Comparison of ENCODE assay signal across 11 cellular contexts in the genomic region with DNA sequence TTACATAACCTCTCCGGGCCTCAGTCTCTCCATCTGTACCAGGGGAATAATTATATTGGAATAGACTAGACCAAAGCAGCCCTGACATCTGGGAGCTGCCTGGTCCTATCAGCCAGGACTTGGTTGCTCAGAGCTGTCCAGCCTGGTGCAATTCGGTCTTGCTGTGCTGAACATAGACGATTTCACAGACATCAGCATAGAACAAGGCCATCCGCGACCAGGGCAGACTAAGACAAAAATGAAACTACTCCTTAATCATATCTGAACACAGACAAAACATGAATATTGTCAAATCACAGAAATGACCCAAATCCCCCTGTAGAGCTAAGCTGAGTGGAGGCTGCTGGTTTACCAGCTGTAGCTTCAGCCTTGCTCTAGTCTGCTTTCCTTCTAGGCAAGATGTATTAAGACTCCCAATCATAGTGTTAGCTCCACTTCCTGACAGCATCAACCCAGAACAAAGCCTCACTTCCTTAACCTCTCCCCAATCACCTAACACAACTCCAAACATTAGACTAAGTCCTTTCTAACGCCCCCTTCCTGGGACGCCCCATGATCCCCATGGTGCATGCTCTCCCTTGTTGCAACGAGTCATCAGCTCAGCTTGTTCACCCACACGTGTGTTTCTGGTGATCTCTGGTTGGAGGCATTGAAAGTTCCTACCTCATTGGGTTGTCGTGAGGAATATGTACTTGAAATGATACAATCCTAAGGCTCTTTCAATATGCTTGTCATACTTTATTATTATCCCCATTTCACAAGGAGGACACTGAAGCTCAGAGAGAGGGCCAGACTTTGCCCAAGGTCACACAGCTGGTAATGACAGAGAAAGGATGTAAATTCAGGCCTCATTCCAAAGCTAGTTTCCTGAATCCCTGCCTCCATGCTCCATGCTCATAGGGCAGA. TPM values are rescaled to one million over a fixed set of nuclear protein-coding genes. Genes with fewer than 3 reads are reported as not detected.
DNase-seq lines count a peak whose midpoint lies in the region; ATAC-seq and TF ChIP-seq lines count a peak whose summit lies in the region.
"Had no signal": no experiment of that assay in that cellular context is flagged by ENCODE, and none has a peak within 500 bp of the region (broad histone marks: within the 10 kb centered on the region; RNA-seq: fewer than 3 reads in every experiment).

No MANE protein-coding gene starts in this region.

- H3K4me3 ChIP-seq in ACC112 (ENCODE audit: low read depth, low read length) (peak overlapping the region; percentile 22; the same call in 1 of the 2 replicates), GM23248 (no peak overlapping the region), left lung (no peak overlapping the region)

- CTCF ChIA-PET in activated CD4-positive, alpha-beta memory T cell treated with anti-CD3 and anti-CD28 coated beads for 36 hours (lab: Charles Lee) = interaction anchor here (1.0 to 1.2 kb wide), 3 partner anchors 41 to 99 kb away, joined by 3 to 4 read pairs (median 4); a partner anchor contains a TSS

- WGBS in GM23248 (ENCODE audit: low coverage in 1 of 2, low lambda C conversion rate in 2 of 2, missing lambda C conversion rate in 2 of 2), 2 experiments = 73% methylated on average over 10 of the region's 10 CpGs

- H3K27me3 ChIP-seq in ACC112 (ENCODE audit: insufficient read depth, low read length) = no peaks in the 10 kb centered on the region
- no peaks in the 10 kb centered on the region for H3K27me3 ChIP-seq in GM23248 (replicated peaks; ENCODE audit: insufficient read depth)
- H3K27me3 ChIP-seq in left lung = no peaks in the 10 kb centered on the region

- H3K27ac Mint-ChIP-seq in activated CD4-positive, alpha-beta memory T cell treated with anti-CD3 and anti-CD28 coated beads for 36 hours = peak overlapping the region; percentile 23
- H3K27ac Mint-ChIP-seq in nephron progenitor cell = no peak overlapping the region
- H3K27ac Mint-ChIP-seq: WTC11 had no signal

- no peaks in the 10 kb centered on the region for H3K9me2 ChIP-seq in GM23248 (ENCODE audit: insufficient read depth)

- peaks cover 18% of the 10 kb centered on the region; the same call in 1 of the 2 replicates for H3F3A ChIP-seq in GM23248 (ENCODE audit: insufficient read depth)

- peak overlapping the region; percentile 42; the same call in 1 of the 2 replicates for H3K9ac ChIP-seq in GM23248

- peak overlapping the region; percentile 6 for H3K4me2 ChIP-seq in GM23248 (ENCODE audit: unreplicated experiment)

- H4K20me1 ChIP-seq in GM23248 (ENCODE audit: insufficient read depth) = no peaks in the 10 kb centered on the region

- no peaks in the 10 kb centered on the region for H3K27me3 Mint-ChIP-seq in activated CD4-positive, alpha-beta memory T cell treated with anti-CD3 and anti-CD28 coated beads for 36 hours
- H3K27me3 Mint-ChIP-seq in nephron progenitor cell (ENCODE audit: low read depth, poor library complexity) = peaks cover 51% of the 10 kb centered on the region

- H3K79me2 ChIP-seq in ACC112 (ENCODE audit: control insufficient read depth, insufficient read depth, low read length, unreplicated experiment) (peaks cover 7% of the 10 kb centered on the region), GM23248 (ENCODE audit: insufficient read depth) (no peaks in the 10 kb centered on the region)

- DNase-seq in GM23248 (peak; percentile 71), iris pigment epithelial cell (ENCODE audit: low read depth) (peak; percentile 57), ecto neural progenitor cell (ENCODE audit: low spot score) (no peak), nephron progenitor cell (no peak), GM19238 (ENCODE audit: insufficient read length, low spot score) (no peak), left lung (no peak)
- DNase-seq in activated CD4-positive, alpha-beta memory T cell treated with anti-CD3 and anti-CD28 coated beads for 36 hours = peak; percentile 39
- DNase-seq: DMS 273 treated with DMSO at 0.1 percent for 48 hours, foreskin melanocyte had no signal

- H3K36me3 ChIP-seq in ACC112 (ENCODE audit: insufficient read depth, low read length) (no peaks in the 10 kb centered on the region), GM23248 (ENCODE audit: low read depth) (no peaks in the 10 kb centered on the region), left lung (no peaks in the 10 kb centered on the region)

- no peak overlapping the region for H3K4me3 Mint-ChIP-seq in activated CD4-positive, alpha-beta memory T cell treated with anti-CD3 and anti-CD28 coated beads for 36 hours
- H3K4me3 Mint-ChIP-seq in nephron progenitor cell = no peak overlapping the region
- H3K4me3 Mint-ChIP-seq: WTC11 had no signal

- intact Hi-C loops in activated CD4-positive, alpha-beta memory T cell treated with anti-CD3 and anti-CD28 coated beads for 36 hours (cut with micrococcal nuclease) = loop anchor here (10.0 kb wide), 2 partner anchors 178 to 1892 kb away; a partner anchor contains a TSS
- intact Hi-C loops in left lung (cut with DNase I) = loop anchor here in 1 of 2 donors (10.0 kb wide), 1 partner anchor 68 kb away; a partner anchor contains a TSS

- H3K9me3 ChIP-seq in GM23248 (ENCODE audit: low read depth) (no peaks in the 10 kb centered on the region), left lung (no peaks in the 10 kb centered on the region)

- H3K27ac ChIP-seq in ACC112 (ENCODE audit: low read depth, low read length) (peak overlapping the region; percentile 86), GM23248 (peak overlapping the region; percentile 82), left lung (peak overlapping the region in 1 of 2 donors; percentile 84)

- in situ Hi-C loops in GM23248 (cut with MboI) = loop anchor here (10.0 kb wide), 1 partner anchor 238 kb away; no protein-coding TSS in a partner anchor

- peaks cover 53% of the 10 kb centered on the region for H3K4me1 Mint-ChIP-seq in activated CD4-positive, alpha-beta memory T cell treated with anti-CD3 and anti-CD28 coated beads for 36 hours (ENCODE audit: low read depth)
- peaks cover 29% of the 10 kb centered on the region for H3K4me1 Mint-ChIP-seq in nephron progenitor cell

- POLR2A ChIA-PET in activated CD4-positive, alpha-beta memory T cell treated with anti-CD3 and anti-CD28 coated beads for 36 hours (lab: Charles Lee) = interaction anchor here (0.6 to 1.2 kb wide), 3 partner anchors 9 to 99 kb away, joined by 3 read pairs; a partner anchor contains a TSS

- no peaks in the 10 kb centered on the region for H3K36me3 Mint-ChIP-seq in activated CD4-positive, alpha-beta memory T cell treated with anti-CD3 and anti-CD28 coated beads for 36 hours
- no peaks in the 10 kb centered on the region for H3K36me3 Mint-ChIP-seq in nephron progenitor cell (ENCODE audit: low read depth)
- H3K36me3 Mint-ChIP-seq: WTC11 had no signal

- no peak overlapping the region for H2AFZ ChIP-seq in ACC112 (ENCODE audit: low read length, unreplicated experiment)
- peak overlapping the region; percentile 35; the same call in 1 of the 2 replicates for H2AFZ ChIP-seq in GM23248

- no peak for ATAC-seq in left lung
- ATAC-seq: WTC11 had no signal

- TF ChIP-seq CTCF in nephron progenitor cell (IDR thresholded peaks at IDR 0.05) = no peak
- no peak for TF ChIP-seq CTCF in left lung (IDR thresholded peaks at IDR 0.05)

- H3K4me1 ChIP-seq in ACC112 (ENCODE audit: control insufficient read depth, insufficient read depth, low read length, unreplicated experiment) (peaks cover 41% of the 10 kb centered on the region), GM23248 (ENCODE audit: insufficient read depth) (peaks cover 38% of the 10 kb centered on the region), left lung (peaks cover 12 to 93% of the 10 kb centered on the region in 2 donors)

- no peaks in the 10 kb centered on the region for H3K9me3 Mint-ChIP-seq in activated CD4-positive, alpha-beta memory T cell treated with anti-CD3 and anti-CD28 coated beads for 36 hours
- H3K9me3 Mint-ChIP-seq in nephron progenitor cell = no peaks in the 10 kb centered on the region
- H3K9me3 Mint-ChIP-seq: WTC11 had no signal

RNA-seq across cellular contexts. Expression of a gene that starts 3.5 kb away (rescaled TPM):
- 3.0 and 6.6 TPM in 2 replicates for total RNA-seq in GM23248 (2014; rRNA removed; shearing (Covaris generic))
- polyA plus RNA-seq in GM23248 (2016; fragmentation: Nextera tagmentation; extraction: Ambion mirVana) = 2.9 and 3.2 TPM in 2 replicates
- total RNA-seq in activated CD4-positive, alpha-beta memory T cell treated with anti-CD3 and anti-CD28 coated beads for 36 hours = 10 to 100 TPM; 61.0 to 65.0 TPM
- total RNA-seq in left lung = 10 to 100 TPM; 83.2 to 89.7 TPM

Comparison
In these comparisons a context has a peak if more than half of its experiments do, and no peak if none do; other contexts are left out.
1. DNase-seq: peak in GM23248 (single experiment), activated CD4-positive, alpha-beta memory T cell treated with anti-CD3 and anti-CD28 coated beads for 36 hours (single experiment) and iris pigment epithelial cell (single experiment); none in ecto neural progenitor cell (single experiment), nephron progenitor cell (single experiment), GM19238 (single experiment) and left lung (0 of 2).